ENCODE assay signal across 14 cellular contexts in the genomic region with DNA sequence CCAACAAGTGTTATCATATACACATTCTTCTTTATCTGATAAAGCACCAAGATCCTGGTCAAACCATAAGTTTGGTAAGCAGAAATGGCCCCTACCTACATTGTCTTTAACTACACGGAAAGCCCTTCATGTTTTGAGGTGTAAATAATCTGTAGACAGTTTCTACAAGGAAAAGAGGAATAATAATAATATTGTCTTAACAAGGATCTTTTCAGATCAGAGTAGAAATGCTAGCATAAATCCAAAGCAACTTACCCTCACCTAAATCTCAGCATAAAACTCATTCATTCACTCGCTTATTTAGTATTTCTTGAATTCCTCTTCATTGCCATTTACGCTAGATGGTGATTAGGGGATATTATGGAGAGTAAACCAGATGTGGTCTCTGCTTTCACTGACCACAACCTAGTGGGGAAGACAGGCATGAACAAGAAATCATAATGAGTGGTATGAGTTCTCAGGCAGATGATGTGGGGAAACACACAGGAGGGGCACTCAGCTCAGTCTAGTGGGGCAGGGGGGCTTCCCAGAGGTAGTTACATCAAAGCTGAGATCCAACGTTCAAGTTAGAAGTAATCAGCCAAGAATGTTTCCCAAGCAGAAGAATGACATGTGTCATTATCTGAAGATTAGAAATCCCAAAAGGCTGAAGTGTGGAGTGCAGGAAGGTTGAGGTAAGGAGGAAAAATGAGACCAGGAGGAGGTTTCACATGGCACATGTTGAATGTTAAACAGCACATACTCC.
DNase-seq lines count a peak whose midpoint lies in the region; ATAC-seq and TF ChIP-seq lines count a peak whose summit lies in the region.
"Had no signal": no experiment of that assay in that cellular context is flagged by ENCODE, and none has a peak within 500 bp of the region (broad histone marks: within the 10 kb centered on the region; RNA-seq: fewer than 3 reads in every experiment).

No MANE protein-coding gene starts in this region.

- no peaks in the 10 kb centered on the region for H3K4me1 ChIP-seq in CD8-positive, alpha-beta T cell (ENCODE audit: insufficient read depth, low read length)
- H3K4me1 ChIP-seq: SJCRH30 had no signal

- H3K4me3 ChIP-seq in neural cell (ENCODE audit: low read length) = peak overlapping the region; percentile 23
- H3K4me3 ChIP-seq in CD8-positive, alpha-beta T cell (ENCODE audit: low read depth, low read length) = no peak overlapping the region
- H3K4me3 ChIP-seq: SJCRH30 had no signal

- no peak overlapping the region for H3K4me2 ChIP-seq in neural cell (ENCODE audit: low read length)

- POLR2A ChIA-PET in CD8-positive, alpha-beta T cell (lab: Charles Lee) = no interaction called here

- peaks cover 3% of the 10 kb centered on the region for H3K27me3 Mint-ChIP-seq in CD8-positive, alpha-beta T cell (ENCODE audit: low read depth)
- no peaks in the 10 kb centered on the region for H3K27me3 Mint-ChIP-seq in activated T-cell treated with anti-CD3 and anti-CD28 coated beads, Interleukin-2, amount 50 U/mL, for 4 hours (ENCODE audit: low read depth)

- no peak for DNase-seq in CD8-positive, alpha-beta T cell
- no peak for DNase-seq in activated T-cell treated with anti-CD3 and anti-CD28 coated beads, Interleukin-2, amount 50 U/mL, for 4 hours
- DNase-seq in NCI-H524 treated with DMSO at 0.1 percent for 48 hours (lab: John Stamatoyannopoulos, UW) = no peak
- no peak for DNase-seq in iPS-NIHi7 (ENCODE audit: extremely low spot score)
- DNase-seq: H9, left ventricle myocardium superior, NCI-H1105, NCI-H774, SJCRH30 had no signal

- H3K36me3 Mint-ChIP-seq in CD8-positive, alpha-beta T cell = no peaks in the 10 kb centered on the region
- no peaks in the 10 kb centered on the region for H3K36me3 Mint-ChIP-seq in activated T-cell treated with anti-CD3 and anti-CD28 coated beads, Interleukin-2, amount 50 U/mL, for 4 hours (ENCODE audit: insufficient read depth)

- H3K9me3 Mint-ChIP-seq in CD8-positive, alpha-beta T cell = no peaks in the 10 kb centered on the region
- no peaks in the 10 kb centered on the region for H3K9me3 Mint-ChIP-seq in activated T-cell treated with anti-CD3 and anti-CD28 coated beads, Interleukin-2, amount 50 U/mL, for 4 hours
- H3K9me3 Mint-ChIP-seq: H9 had no signal

- H3K9ac ChIP-seq in neural cell (ENCODE audit: low read length) = no peak overlapping the region

- no peaks in the 10 kb centered on the region for H3K36me3 ChIP-seq in neural cell (ENCODE audit: insufficient read depth, low read length)
- H3K36me3 ChIP-seq in CD8-positive, alpha-beta T cell (ENCODE audit: insufficient read depth, low read length) = no peaks in the 10 kb centered on the region
- H3K36me3 ChIP-seq: SJCRH30 had no signal

- TF ChIP-seq CTCF in neural cell (IDR thresholded peaks at IDR 0.05; ENCODE audit: poor library complexity, severe bottlenecking) = no peak
- TF ChIP-seq CTCF in CD8-positive, alpha-beta T cell (IDR thresholded peaks at IDR 0.05) = no peak

- H3K9me2 ChIP-seq in neural cell (ENCODE audit: insufficient read depth, low read length) = no peaks in the 10 kb centered on the region

- no peak overlapping the region for H2AFZ ChIP-seq in neural cell (ENCODE audit: low read depth, low read length)

- H3K27ac ChIP-seq in neural cell (ENCODE audit: low read length) = peak overlapping the region; percentile 48
- no peak overlapping the region for H3K27ac ChIP-seq in CD8-positive, alpha-beta T cell (ENCODE audit: low read depth, low read length)
- H3K27ac ChIP-seq: C4-2B, SJCRH30 had no signal

- no peak for TF ChIP-seq RAD21 in neural cell (conservative IDR thresholded peaks at IDR 0.05)

- no peak overlapping the region for H3K4me3 Mint-ChIP-seq in CD8-positive, alpha-beta T cell
- no peak overlapping the region for H3K4me3 Mint-ChIP-seq in activated T-cell treated with anti-CD3 and anti-CD28 coated beads, Interleukin-2, amount 50 U/mL, for 4 hours
- H3K4me3 Mint-ChIP-seq: H9 had no signal

- no peaks in the 10 kb centered on the region for H3F3A ChIP-seq in neural cell (ENCODE audit: insufficient read depth, low read length, poor library complexity, severe bottlenecking)

- no peak overlapping the region for H3K27ac Mint-ChIP-seq in CD8-positive, alpha-beta T cell
- H3K27ac Mint-ChIP-seq: H9 had no signal

- no peak for TF ChIP-seq EP300 in neural cell (conservative IDR thresholded peaks at IDR 0.05; ENCODE audit: poor library complexity, severe bottlenecking)

- no peaks in the 10 kb centered on the region for H3K4me1 Mint-ChIP-seq in CD8-positive, alpha-beta T cell (ENCODE audit: low read depth)
- no peaks in the 10 kb centered on the region for H3K4me1 Mint-ChIP-seq in activated T-cell treated with anti-CD3 and anti-CD28 coated beads, Interleukin-2, amount 50 U/mL, for 4 hours (ENCODE audit: low read depth)
- H3K4me1 Mint-ChIP-seq: H9 had no signal

- H3K79me2 ChIP-seq in neural cell (replicated peaks; ENCODE audit: insufficient read depth, low read length) = no peaks in the 10 kb centered on the region

- H4K20me1 ChIP-seq in neural cell (ENCODE audit: insufficient read depth) = no peaks in the 10 kb centered on the region

- intact Hi-C loops in CD8-positive, alpha-beta T cell (cut with DNase I, micrococcal nuclease) = no loop called here

- H3K9me3 ChIP-seq in neural cell (ENCODE audit: low read length) = no peaks in the 10 kb centered on the region
- no peaks in the 10 kb centered on the region for H3K9me3 ChIP-seq in CD8-positive, alpha-beta T cell (ENCODE audit: low read length)
- H3K9me3 ChIP-seq: SJCRH30 had no signal

- CTCF ChIA-PET in CD8-positive, alpha-beta T cell (lab: Charles Lee) = interaction anchor here (0.6 kb wide), 1 partner anchor 10 kb away, joined by 3 read pairs; no protein-coding TSS in a partner anchor

- no peaks in the 10 kb centered on the region for H3K27me3 ChIP-seq in neural cell (ENCODE audit: insufficient read depth, low read depth, low read length)
- no peaks in the 10 kb centered on the region for H3K27me3 ChIP-seq in CD8-positive, alpha-beta T cell (ENCODE audit: insufficient read depth, low read length)
- H3K27me3 ChIP-seq: SJCRH30 had no signal

- ATAC-seq in GM18511 (IDR thresholded peaks at IDR 0.05; ENCODE audit: unreplicated experiment) (peak; percentile 47), GM21423 (IDR thresholded peaks at IDR 0.05; ENCODE audit: unreplicated experiment) (peak; percentile 36), HG03108 (IDR thresholded peaks at IDR 0.05; ENCODE audit: unreplicated experiment) (peak; percentile 37)
- no peak for ATAC-seq in CD8-positive, alpha-beta T cell
- ATAC-seq in activated T-cell treated with anti-CD3 and anti-CD28 coated beads, Interleukin-2, amount 50 U/mL, for 4 hours = no peak

TF ChIP-seq in neural cell, 6 proteins besides CTCF, POLR2A, EP300 and RAD21:
- TF ChIP-seq, protein P1, sequence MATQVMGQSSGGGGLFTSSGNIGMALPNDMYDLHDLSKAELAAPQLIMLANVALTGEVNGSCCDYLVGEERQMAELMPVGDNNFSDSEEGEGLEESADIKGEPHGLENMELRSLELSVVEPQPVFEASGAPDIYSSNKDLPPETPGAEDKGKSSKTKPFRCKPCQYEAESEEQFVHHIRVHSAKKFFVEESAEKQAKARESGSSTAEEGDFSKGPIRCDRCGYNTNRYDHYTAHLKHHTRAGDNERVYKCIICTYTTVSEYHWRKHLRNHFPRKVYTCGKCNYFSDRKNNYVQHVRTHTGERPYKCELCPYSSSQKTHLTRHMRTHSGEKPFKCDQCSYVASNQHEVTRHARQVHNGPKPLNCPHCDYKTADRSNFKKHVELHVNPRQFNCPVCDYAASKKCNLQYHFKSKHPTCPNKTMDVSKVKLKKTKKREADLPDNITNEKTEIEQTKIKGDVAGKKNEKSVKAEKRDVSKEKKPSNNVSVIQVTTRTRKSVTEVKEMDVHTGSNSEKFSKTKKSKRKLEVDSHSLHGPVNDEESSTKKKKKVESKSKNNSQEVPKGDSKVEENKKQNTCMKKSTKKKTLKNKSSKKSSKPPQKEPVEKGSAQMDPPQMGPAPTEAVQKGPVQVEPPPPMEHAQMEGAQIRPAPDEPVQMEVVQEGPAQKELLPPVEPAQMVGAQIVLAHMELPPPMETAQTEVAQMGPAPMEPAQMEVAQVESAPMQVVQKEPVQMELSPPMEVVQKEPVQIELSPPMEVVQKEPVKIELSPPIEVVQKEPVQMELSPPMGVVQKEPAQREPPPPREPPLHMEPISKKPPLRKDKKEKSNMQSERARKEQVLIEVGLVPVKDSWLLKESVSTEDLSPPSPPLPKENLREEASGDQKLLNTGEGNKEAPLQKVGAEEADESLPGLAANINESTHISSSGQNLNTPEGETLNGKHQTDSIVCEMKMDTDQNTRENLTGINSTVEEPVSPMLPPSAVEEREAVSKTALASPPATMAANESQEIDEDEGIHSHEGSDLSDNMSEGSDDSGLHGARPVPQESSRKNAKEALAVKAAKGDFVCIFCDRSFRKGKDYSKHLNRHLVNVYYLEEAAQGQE (IDR thresholded peaks at IDR 0.05; ENCODE audit: borderline replicate concordance) = no peak
- no peak for TF ChIP-seq POLR2AphosphoS5 (IDR thresholded peaks at IDR 0.05)
- no peak for TF ChIP-seq TAF1 (IDR thresholded peaks at IDR 0.05; ENCODE audit: low read depth)
- no peak for TF ChIP-seq MXI1 (conservative IDR thresholded peaks at IDR 0.05; ENCODE audit: poor library complexity, severe bottlenecking)
- TF ChIP-seq SMC3 (conservative IDR thresholded peaks at IDR 0.05; ENCODE audit: poor library complexity) = no peak
- TF ChIP-seq EZH2 (IDR thresholded peaks at IDR 0.05; ENCODE audit: borderline replicate concordance, insufficient read depth, low read length, poor library complexity, severe bottlenecking) = no peak

Comparison
In these comparisons a context has a peak if more than half of its experiments do, and no peak if none do; other contexts are left out.
1. ATAC-seq: peak in GM18511 (single experiment), GM21423 (single experiment) and HG03108 (single experiment); none in CD8-positive, alpha-beta T cell (single experiment) and activated T-cell treated with anti-CD3 and anti-CD28 coated beads, Interleukin-2, amount 50 U/mL, for 4 hours (0 of 2).